In the genomic region with DNA sequence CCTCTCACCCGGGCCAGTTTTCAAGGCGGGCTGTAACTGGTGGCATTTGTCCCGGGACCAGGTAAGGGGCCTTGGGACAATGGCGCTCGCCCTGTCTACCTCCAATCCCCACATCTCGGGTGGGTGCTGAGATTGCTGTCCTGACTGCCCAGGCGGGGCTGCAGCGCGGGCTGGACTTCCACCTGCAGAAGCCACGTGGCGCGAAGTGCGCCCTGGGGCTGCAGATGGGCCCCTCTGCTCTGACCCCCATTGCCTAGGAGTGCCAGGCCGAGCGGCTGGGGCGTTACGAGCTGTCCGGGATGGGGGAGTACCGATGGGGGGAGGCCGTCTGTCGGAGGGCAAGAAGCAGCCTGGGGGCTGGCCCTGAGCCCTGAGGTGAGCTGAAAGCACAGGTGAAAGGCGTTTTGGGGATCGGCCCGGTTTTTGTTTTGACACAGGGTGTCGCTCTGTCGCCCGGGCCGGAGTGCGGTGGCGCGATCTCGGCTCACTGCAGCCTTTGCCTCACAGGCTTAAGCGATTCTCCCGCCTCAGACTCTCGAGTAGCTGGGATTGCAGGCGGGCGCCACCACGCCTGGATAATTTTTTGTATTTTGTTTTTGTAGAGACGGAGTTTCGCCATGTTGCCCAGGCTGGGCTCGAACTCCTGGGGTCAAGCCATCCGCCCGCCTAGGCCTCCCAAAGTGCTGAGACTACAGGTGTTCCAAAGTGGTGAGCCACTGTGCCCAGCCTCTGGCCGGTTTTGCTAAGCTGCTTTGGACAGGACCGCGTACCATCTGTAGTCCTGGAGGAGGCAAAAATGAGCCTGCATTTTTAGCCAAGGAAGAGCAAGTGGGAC, we compare ENCODE assay signal across 8 cellular contexts. TPM values are rescaled to one million over a fixed set of nuclear protein-coding genes. Genes with fewer than 3 reads are reported as not detected.
DNase-seq lines count a peak whose midpoint lies in the region; ATAC-seq and TF ChIP-seq lines count a peak whose summit lies in the region.

A gene with protein sequence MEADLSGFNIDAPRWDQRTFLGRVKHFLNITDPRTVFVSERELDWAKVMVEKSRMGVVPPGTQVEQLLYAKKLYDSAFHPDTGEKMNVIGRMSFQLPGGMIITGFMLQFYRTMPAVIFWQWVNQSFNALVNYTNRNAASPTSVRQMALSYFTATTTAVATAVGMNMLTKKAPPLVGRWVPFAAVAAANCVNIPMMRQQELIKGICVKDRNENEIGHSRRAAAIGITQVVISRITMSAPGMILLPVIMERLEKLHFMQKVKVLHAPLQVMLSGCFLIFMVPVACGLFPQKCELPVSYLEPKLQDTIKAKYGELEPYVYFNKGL (plus strand): TSS at position 16 of the 835 bp plus-strand sequence. CDS start 12,001 bp downstream, outside the sequence.

- H4K8ac ChIP-seq in H9 (replicated peaks; ENCODE audit: insufficient read length, low read depth, low read length): no peak within 1 kb of the TSS

- H3K4me3 Mint-ChIP-seq in H9: peak within 1 kb of the TSS; percentile 83 to 92

- H3K4me3 ChIP-seq in right cardiac atrium (ENCODE audit: low read length): peak within 1 kb of the TSS; percentile 82

- WGBS in H9 (ENCODE audit: extremely low coverage, insufficient read length, low lambda C conversion rate): no CpG with 5 or more reads among the region's 46 CpGs
- 6% methylated on average over 46 of the region's 46 CpGs for WGBS in right cardiac atrium

- H3K27me3 ChIP-seq in H9 (ENCODE audit: insufficient read depth, low read length) (no peaks in the 10 kb centered on the region), right cardiac atrium (ENCODE audit: control insufficient read depth, insufficient read depth) (no peaks in the 10 kb centered on the region)

- no peaks in the 10 kb centered on the region for H4K20me1 ChIP-seq in H9 (ENCODE audit: control insufficient read depth, insufficient read depth, insufficient read length)

- H3K23ac ChIP-seq in H9 (ENCODE audit: insufficient read length, low read depth, low read length): no peak within 1 kb of the TSS

- H3K18ac ChIP-seq in H9 (ENCODE audit: insufficient read length, low read depth, low read length): peak within 1 kb of the TSS; percentile 80

- no peak within 1 kb of the TSS for H2BK15ac ChIP-seq in H9 (ENCODE audit: low read depth, low read length)

- no peak within 1 kb of the TSS for H4K5ac ChIP-seq in H9 (ENCODE audit: insufficient read length, low read depth, low read length)

- H3K9me3 ChIP-seq in H9 (ENCODE audit: control insufficient read depth, low read depth, low read length) (no peaks in the 10 kb centered on the region), right cardiac atrium (ENCODE audit: control insufficient read depth, low read length) (no peaks in the 10 kb centered on the region)

- TF ChIP-seq CTCF in H9 (conservative IDR thresholded peaks at IDR 0.05): no peak; the same call in 2 of the 3 replicates

- H3K27ac ChIP-seq in H9 (ENCODE audit: insufficient read length, low read depth, low read length) (no peak within 1 kb of the TSS), right cardiac atrium (ENCODE audit: low read length) (peak within 1 kb of the TSS; percentile 86)

- H3K79me2 ChIP-seq in H9 (ENCODE audit: insufficient read depth, low read length): peaks cover 3% of the 10 kb centered on the region; the same call in 1 of the 2 replicates

- H4K91ac ChIP-seq in H9 (ENCODE audit: insufficient read length, low read depth, low read length): no peak within 1 kb of the TSS

- peak within 1 kb of the TSS; percentile 85 to 97 (median 94) for H3K27ac Mint-ChIP-seq in H9

- DNase-seq in H9: no peak
- DNase-seq in NCI-H2171 treated with DMSO at 0.1 percent for 48 hours (lab: John Stamatoyannopoulos, UW): peak; percentile 41
- peak; percentile 46 for DNase-seq in activated effector memory CD4-positive, alpha-beta T cell treated with Interleukin-2 at 50 U/mL for 16 hours
- peak in 1 of 3 donors; percentile 49 for DNase-seq in right cardiac atrium
- peak; percentile 43 for DNase-seq in stimulated activated CD4-positive, alpha-beta T cell treated with anti-CD3 and anti-CD28 coated beads, Interleukin-12 subunit alpha, Interleukin-12 subunit beta, amount 100 ng/mL, for 4 hours
- DNase-seq in NCI-H146 treated with DMSO at 0.1 percent for 48 hours (lab: John Stamatoyannopoulos, UW; ENCODE audit: unreplicated experiment): no peak

- no peak within 1 kb of the TSS for H2BK12ac ChIP-seq in H9 (ENCODE audit: insufficient read length, low read depth, low read length)

- H3K4me1 ChIP-seq in H9 (ENCODE audit: insufficient read depth, low read length): peaks cover 8% of the 10 kb centered on the region; the same call in 1 of the 2 replicates
- peaks cover 2% of the 10 kb centered on the region for H3K4me1 ChIP-seq in right cardiac atrium (ENCODE audit: control insufficient read depth, insufficient read depth, low read length)

- H3K27me3 Mint-ChIP-seq in H9 (ENCODE audit: low read depth): no peaks in the 10 kb centered on the region

- H2BK120ac ChIP-seq in H9 (ENCODE audit: low read depth, low read length, poor library complexity, severe bottlenecking): no peak within 1 kb of the TSS

- no peak within 1 kb of the TSS for H3T11ph ChIP-seq in H9 (ENCODE audit: low read length)

- no peak within 1 kb of the TSS for H3K4ac ChIP-seq in H9 (ENCODE audit: low read depth, low read length)

- H3K56ac ChIP-seq in H9 (ENCODE audit: insufficient read length, low read depth, low read length): no peak within 1 kb of the TSS

- H2BK20ac ChIP-seq in H9 (ENCODE audit: low read depth, low read length, poor library complexity, severe bottlenecking): no peak within 1 kb of the TSS

- peak within 1 kb of the TSS; percentile 83 for H3K9ac ChIP-seq in H9 (ENCODE audit: extremely low read depth, insufficient read length, low read length)

- peak; percentile 25 for ATAC-seq in GM18498 (IDR thresholded peaks at IDR 0.05; ENCODE audit: unreplicated experiment)
- no peak for ATAC-seq in right cardiac atrium
- no peak for ATAC-seq in HG02840 (IDR thresholded peaks at IDR 0.05; ENCODE audit: low FRiP score, unreplicated experiment)

- peak within 1 kb of the TSS; percentile 76 for H3K14ac ChIP-seq in H9 (ENCODE audit: insufficient read depth, low read length)

- H3K4me1 Mint-ChIP-seq in H9: peaks cover 40 to 48% of the 10 kb centered on the region in 2 experiments

- H3K4me2 ChIP-seq in H9 (ENCODE audit: insufficient read depth, insufficient read length, low read length): peak within 1 kb of the TSS; percentile 95

- H3K9me3 Mint-ChIP-seq in H9: no peaks in the 10 kb centered on the region

- H2BK5ac ChIP-seq in H9 (ENCODE audit: insufficient read length, low read length): no peak within 1 kb of the TSS

- peaks cover 8 to 26% (median 13%) of the 10 kb centered on the region in 3 experiments; a peak in 6 of 7 replicates for H3K36me3 Mint-ChIP-seq in H9 (ENCODE audit: insufficient read depth in 1 of 3, low read depth in 3 of 3)

- H3K23me2 ChIP-seq in H9 (ENCODE audit: insufficient read length, low read depth, low read length, poor library complexity, severe bottlenecking): peaks cover 11% of the 10 kb centered on the region

- no peak within 1 kb of the TSS for H2AK5ac ChIP-seq in H9 (ENCODE audit: insufficient read length, low read length)

- H3K79me1 ChIP-seq in H9 (ENCODE audit: insufficient read depth, low read depth, low read length, poor library complexity, severe bottlenecking): peaks cover 3% of the 10 kb centered on the region

- intact Hi-C loops in right cardiac atrium (cut with DNase I): loop anchor here in 2 of 4 donors (5.0 kb wide), 2 partner anchors 43 to 68 kb away; no protein-coding TSS in a partner anchor

- H2AFZ ChIP-seq in H9 (ENCODE audit: low read length): peak within 1 kb of the TSS; percentile 11

RNA-seq across cellular contexts. Expression of the gene that starts here (rescaled TPM):
- 32.7 and 34.7 TPM in 2 replicates for total RNA-seq in H9 (2021)
- 1 to 10 TPM; 1.8 to 4.8 (median 2.4) TPM for total RNA-seq in right cardiac atrium
- 1.8 TPM for polyA plus RNA-seq in right cardiac atrium

Comparison
In these comparisons a context has a peak if more than half of its experiments do, and no peak if none do; other contexts are left out.
1. DNase-seq: peak in NCI-H2171 treated with DMSO at 0.1 percent for 48 hours (single experiment), activated effector memory CD4-positive, alpha-beta T cell treated with Interleukin-2 at 50 U/mL for 16 hours (single experiment) and stimulated activated CD4-positive, alpha-beta T cell treated with anti-CD3 and anti-CD28 coated beads, Interleukin-12 subunit alpha, Interleukin-12 subunit beta, amount 100 ng/mL, for 4 hours (single experiment); none in H9 (single experiment) and NCI-H146 treated with DMSO at 0.1 percent for 48 hours (single experiment).